ENCODE assay signal across 14 cellular contexts in the genomic region with DNA sequence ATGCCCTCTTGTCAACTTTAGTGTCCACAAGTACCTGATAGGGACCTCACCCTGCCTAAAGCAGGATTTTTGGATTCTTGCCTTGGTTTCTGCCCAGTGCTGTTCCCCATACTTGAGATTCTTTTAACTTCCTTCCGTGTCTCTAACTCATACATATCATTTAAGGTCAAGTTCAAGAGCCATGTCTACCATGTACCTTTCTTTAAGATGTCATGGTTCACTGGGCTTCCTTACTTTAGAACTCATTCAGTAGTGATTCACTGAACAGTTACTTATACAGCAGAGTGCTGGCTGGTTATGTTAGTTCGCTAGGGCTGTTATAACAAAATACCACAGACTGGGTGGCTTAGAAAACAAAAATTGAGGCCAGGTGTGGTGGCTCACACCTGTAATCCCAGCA.
"Had no signal": no experiment of that assay in that cellular context is flagged by ENCODE, and none has a peak within 500 bp of the region (broad histone marks: within the 10 kb centered on the region; RNA-seq: fewer than 3 reads in every experiment).

No MANE protein-coding gene starts in this region.

- H3K36me3 ChIP-seq: right atrium auricular region, transverse colon had no signal

- H3K4me3 ChIP-seq: right atrium auricular region, transverse colon had no signal

- H3K9me3 Mint-ChIP-seq: activated CD4-positive, alpha-beta memory T cell treated with anti-CD3 and anti-CD28 coated beads for 36 hours; dendritic cell treated with granulocyte-macrophage colony-stimulating factor and Interleukin-4, amounts not matched to agents 40 ng/mL and 50 ng/mL, for 4 days; nephron; stimulated activated naive CD8-positive, alpha-beta T cell treated with anti-CD3 and anti-CD28 coated beads, Interleukin-15, Interleukin-2, amounts not matched to agents 100 ng/mL and 50 ng/mL, for 24 hours had no signal

- H3K4me3 Mint-ChIP-seq: activated CD4-positive, alpha-beta memory T cell treated with anti-CD3 and anti-CD28 coated beads for 36 hours; activated naive CD8-positive, alpha-beta T cell; activated T-helper 1 cell treated with anti-CD3 and anti-CD28 coated beads, Interleukin-12 subunit alpha, Interleukin-12 subunit beta, Interleukin-2, Interleukin-4 antibody, amounts not matched to agents 30 ng/mL and 10 ng/mL and 1 ng/mL, durations not matched to agents 14 hours and 24 hours and 36 hours; dendritic cell treated with granulocyte-macrophage colony-stimulating factor and Interleukin-4, amounts not matched to agents 40 ng/mL and 50 ng/mL, for 4 days; nephron; stimulated activated naive CD8-positive, alpha-beta T cell treated with anti-CD3 and anti-CD28 coated beads, Interleukin-15, Interleukin-2, amounts not matched to agents 100 ng/mL and 50 ng/mL, for 24 hours; T-helper 1 cell treated with Interleukin-12 subunit alpha and Interleukin-12 subunit beta and Interleukin-4 antibody, amounts not matched to agents 30 μg/mL and 1 μg/mL, for 36 hours had no signal

- H3K27ac Mint-ChIP-seq: activated CD4-positive, alpha-beta memory T cell treated with anti-CD3 and anti-CD28 coated beads for 36 hours; activated naive CD8-positive, alpha-beta T cell; activated T-helper 1 cell treated with anti-CD3 and anti-CD28 coated beads, Interleukin-12 subunit alpha, Interleukin-12 subunit beta, Interleukin-2, Interleukin-4 antibody, amounts not matched to agents 30 ng/mL and 10 ng/mL and 1 ng/mL, durations not matched to agents 14 hours and 24 hours and 36 hours; dendritic cell treated with granulocyte-macrophage colony-stimulating factor and Interleukin-4, amounts not matched to agents 40 ng/mL and 50 ng/mL, for 4 days; nephron; stimulated activated naive CD8-positive, alpha-beta T cell treated with anti-CD3 and anti-CD28 coated beads, Interleukin-15, Interleukin-2, amounts not matched to agents 100 ng/mL and 50 ng/mL, for 24 hours; T-helper 1 cell treated with Interleukin-12 subunit alpha and Interleukin-12 subunit beta and Interleukin-4 antibody, amounts not matched to agents 30 μg/mL and 1 μg/mL, for 36 hours had no signal

- H3K27me3 ChIP-seq: right atrium auricular region, transverse colon had no signal

- H3K9me3 ChIP-seq: right atrium auricular region, transverse colon had no signal

- H3K27me3 Mint-ChIP-seq: activated CD4-positive, alpha-beta memory T cell treated with anti-CD3 and anti-CD28 coated beads for 36 hours; activated naive CD8-positive, alpha-beta T cell; dendritic cell treated with granulocyte-macrophage colony-stimulating factor and Interleukin-4, amounts not matched to agents 40 ng/mL and 50 ng/mL, for 4 days; stimulated activated naive CD8-positive, alpha-beta T cell treated with anti-CD3 and anti-CD28 coated beads, Interleukin-15, Interleukin-2, amounts not matched to agents 100 ng/mL and 50 ng/mL, for 24 hours had no signal

- DNase-seq: activated CD4-positive, alpha-beta memory T cell treated with anti-CD3 and anti-CD28 coated beads for 36 hours; activated T-cell treated with anti-CD3 and anti-CD28 coated beads for 4 hours; effector CD8-positive, alpha-beta T cell; midbrain; occipital lobe; posterior cingulate gyrus; transverse colon had no signal
